ENCODE assay signal across 14 cellular contexts in the genomic region with DNA sequence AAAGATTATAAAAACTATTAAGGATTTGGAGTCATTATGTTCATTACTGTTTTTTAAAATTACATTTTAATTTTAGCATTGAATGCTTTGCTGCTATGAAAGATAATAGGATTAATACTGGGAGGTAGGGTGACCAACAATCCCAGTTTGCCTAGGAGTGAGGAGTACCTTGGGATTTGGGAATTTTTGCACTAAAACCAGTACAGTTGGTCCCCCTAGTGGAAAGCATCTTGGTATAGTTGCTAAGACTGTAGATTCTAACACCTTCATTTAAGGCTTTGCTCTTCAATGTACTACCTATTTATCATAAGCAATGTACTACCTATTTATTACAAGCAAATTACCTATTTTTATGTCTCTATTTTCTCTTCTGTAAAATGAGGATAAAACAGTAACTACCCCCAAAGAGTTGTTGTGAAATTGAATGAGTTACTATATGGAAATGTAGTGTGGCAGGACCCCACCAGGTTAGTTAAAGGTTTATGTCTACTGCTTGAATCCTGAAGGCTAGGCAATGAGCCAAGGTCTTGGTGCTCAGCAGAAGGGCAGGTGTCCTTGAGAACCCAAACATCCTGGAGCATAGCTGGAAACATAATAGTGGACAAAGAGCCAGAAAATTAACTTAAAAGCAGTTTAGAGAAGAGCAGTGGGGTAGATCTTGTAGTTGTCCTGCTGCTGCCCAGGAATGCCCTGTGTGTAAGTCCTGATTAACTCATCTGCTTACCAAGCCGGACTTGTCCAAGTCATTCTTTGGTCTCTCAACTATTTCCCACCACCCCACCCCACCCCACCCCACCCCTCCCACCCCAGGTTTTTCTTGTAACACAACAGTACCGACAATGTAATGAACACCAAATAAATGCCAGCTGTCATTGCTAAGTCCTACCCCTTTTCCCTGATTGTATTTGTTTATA. TPM values are rescaled to one million over a fixed set of nuclear protein-coding genes. Genes with fewer than 3 reads are reported as not detected.
DNase-seq lines count a peak whose midpoint lies in the region; ATAC-seq, FAIRE-seq and TF ChIP-seq lines count a peak whose summit lies in the region.
"Had no signal": no experiment of that assay in that cellular context is flagged by ENCODE, and none has a peak within 500 bp of the region (broad histone marks: within the 10 kb centered on the region; RNA-seq: fewer than 3 reads in every experiment).

No MANE protein-coding gene starts in this region.

- POLR2A ChIA-PET in Caco-2 (lab: Charles Lee), result no interaction called here

- DNase-seq in Caco-2 (peak in 1 of 2 experiments; percentile 14), NCI-H2196 (lab: John Stamatoyannopoulos, UW; ENCODE audit: unreplicated experiment) (peak; percentile 27), bronchial epithelial cell (ENCODE audit: low read depth) (peak; percentile 20), left lobe of liver (ENCODE audit: low spot score) (no peak), NCI-H187 treated with DMSO at 0.1 percent for 48 hours (lab: John Stamatoyannopoulos, UW) (no peak)
- no peak for DNase-seq in activated CD4-positive, alpha-beta T cell treated with anti-CD3 and anti-CD28 coated beads for 1 hour
- DNase-seq in stimulated activated CD4-positive, alpha-beta T cell treated with anti-CD3 and anti-CD28 coated beads, Interleukin-15, amount 100 ng/mL, for 24 hours, result no peak
- DNase-seq: activated T-cell treated with anti-CD3 and anti-CD28 coated beads, Interleukin-2, amount 50 U/mL, for 1 hour; effector CD4-positive, alpha-beta T cell; NCI-H1105; stimulated activated CD4-positive, alpha-beta T cell treated with anti-CD3 and anti-CD28 coated beads, Interleukin-12 subunit alpha, Interleukin-12 subunit beta, amount 100 ng/mL, for 4 hours; stimulated activated naive CD8-positive, alpha-beta T cell treated with anti-CD3 and anti-CD28 coated beads, Interleukin-15, Interleukin-2, amounts not matched to agents 100 U/mL and 50 U/mL, for 24 hours had no signal

- H3K36me3 Mint-ChIP-seq in Caco-2 (ENCODE audit: insufficient read depth, unreplicated experiment), result no peaks in the 10 kb centered on the region

- CTCF ChIA-PET in Caco-2 (lab: Charles Lee), result no interaction called here

- BruUV-seq in Caco-2 (replicated peaks; lab: Mats Ljungman, UMichigan), result no TSS peak

- no peak overlapping the region for H3K4me3 Mint-ChIP-seq in Caco-2 (ENCODE audit: unreplicated experiment)

- H3K27me3 ChIP-seq in Caco-2 (replicated peaks; ENCODE audit: control insufficient read depth, insufficient read depth, low read length) (no peaks in the 10 kb centered on the region), bronchial epithelial cell (ENCODE audit: control insufficient read depth, insufficient read depth, low read length) (no peaks in the 10 kb centered on the region)

- H3K4me3 ChIP-seq in Caco-2 (ENCODE audit: low read depth, low read length), result no peak overlapping the region
- no peak overlapping the region for H3K4me3 ChIP-seq in bronchial epithelial cell (ENCODE audit: low read depth, low read length)
- H3K4me3 ChIP-seq: lung had no signal

- no peaks in the 10 kb centered on the region for H3K4me1 Mint-ChIP-seq in Caco-2 (ENCODE audit: low read depth, unreplicated experiment)

- no peaks in the 10 kb centered on the region for H3K27me3 Mint-ChIP-seq in Caco-2 (ENCODE audit: insufficient read depth, unreplicated experiment)

- ATAC-seq in left lobe of liver (peak; percentile 69), HG03159 (IDR thresholded peaks at IDR 0.05; ENCODE audit: unreplicated experiment) (no peak)
- ATAC-seq: stimulated activated naive CD8-positive, alpha-beta T cell treated with anti-CD3 and anti-CD28 coated beads, Interleukin-15, Interleukin-2, amounts not matched to agents 100 U/mL and 50 U/mL, for 24 hours had no signal

- H3K27ac Mint-ChIP-seq in Caco-2 (ENCODE audit: unreplicated experiment), result no peak overlapping the region

- H3K4me1 ChIP-seq in Caco-2, result no peaks in the 10 kb centered on the region

- no peak for FAIRE-seq in bronchial epithelial cell (lab: Jason Lieb, UNC)

- TF ChIP-seq CTCF in Caco-2 (IDR thresholded peaks at IDR 0.05; ENCODE audit: insufficient read depth in 1 of 2, low read depth in 1 of 2, low read length in 1 of 2, severe bottlenecking in 1 of 2, unreplicated experiment in 1 of 2) (peak; percentile 47 to 52), bronchial epithelial cell (IDR thresholded peaks at IDR 0.05; ENCODE audit: insufficient read depth, low read length, severe bottlenecking) (no peak)

- H3K9me3 Mint-ChIP-seq in Caco-2 (ENCODE audit: unreplicated experiment), result peaks cover 10% of the 10 kb centered on the region

- intact Hi-C loops in Caco-2 (cut with micrococcal nuclease; ENCODE audit: unreplicated experiment), result loop anchor here (1.0 kb wide), 1 partner anchor 76 kb away; no protein-coding TSS in a partner anchor

- H3K36me3 ChIP-seq in Caco-2 (ENCODE audit: control insufficient read depth, insufficient read depth, low read length) (no peaks in the 10 kb centered on the region), bronchial epithelial cell (ENCODE audit: control insufficient read depth, insufficient read depth, low read length) (no peaks in the 10 kb centered on the region)

- no peaks in the 10 kb centered on the region for H3K9me3 ChIP-seq in Caco-2

RNA-seq across cellular contexts. Expression of gene NMD3, which starts 49.2 kb away (rescaled TPM):
- total RNA-seq in Caco-2 (2022), result 61.7 and 62.4 TPM in 2 replicates
- 65.2 and 153 TPM in 2 replicates for total RNA-seq in bronchial epithelial cell
- total RNA-seq in left lobe of liver, result 40.9 TPM

Comparison
In these comparisons a context has a peak if more than half of its experiments do, and no peak if none do; other contexts are left out.
1. DNase-seq: peak in NCI-H2196 (single experiment) and bronchial epithelial cell (single experiment); none in left lobe of liver (single experiment), activated CD4-positive, alpha-beta T cell treated with anti-CD3 and anti-CD28 coated beads for 1 hour (single experiment), stimulated activated CD4-positive, alpha-beta T cell treated with anti-CD3 and anti-CD28 coated beads, Interleukin-15, amount 100 ng/mL, for 24 hours (single experiment) and NCI-H187 treated with DMSO at 0.1 percent for 48 hours (single experiment).